8 cellular contexts compared by ENCODE assay signal in genomic region chr3:119498188-119498987, GRCh38. TPM values are rescaled to one million over a fixed set of nuclear protein-coding genes. Genes with fewer than 3 reads are reported as not detected.
DNase-seq lines count a peak whose midpoint lies in the region; ATAC-seq lines count a peak whose summit lies in the region.

Gene TIMMDC1 (plus strand): TSS chr3:119498547. CDS start chr3:119498734, 187 bp downstream.

- DNase-seq in COLO668 (lab: John Stamatoyannopoulos, UW; ENCODE audit: unreplicated experiment) (peak; percentile 92), HT1080 (ENCODE audit: low read depth) (peak; percentile 99), NOMO-1 treated with DMSO at 0.1 percent for 48 hours (lab: John Stamatoyannopoulos, UW; ENCODE audit: unreplicated experiment) (peak; percentile 96), medulla oblongata (ENCODE audit: extremely low spot score) (peak; percentile 99)
- DNase-seq in activated CD8-positive, alpha-beta memory T cell treated with anti-CD3 and anti-CD28 coated beads for 4 hours (ENCODE audit: low read depth in 2 of 2) = peak; percentile 95 to 96
- DNase-seq in effector memory CD8-positive, alpha-beta T cell = peak; percentile 95 to 97 (median 97)
- DNase-seq in stimulated activated CD8-positive, alpha-beta memory T cell treated with anti-CD3 and anti-CD28 coated beads, Interleukin-12 subunit alpha, Interleukin-12 subunit beta, amount 100 ng/mL, for 1 hour (ENCODE audit: low read depth) = peak; percentile 97

- H3K4me1 Mint-ChIP-seq in effector memory CD8-positive, alpha-beta T cell (ENCODE audit: low read depth in 2 of 2) = peaks cover 14 to 28% of the 10 kb centered on the region in 2 donors

- peak; percentile 97 for ATAC-seq in GM21360 (IDR thresholded peaks at IDR 0.05; ENCODE audit: unreplicated experiment)
- peak; percentile 97 for ATAC-seq in effector memory CD8-positive, alpha-beta T cell (replicated peaks)

- no peaks in the 10 kb centered on the region for H3K27me3 Mint-ChIP-seq in effector memory CD8-positive, alpha-beta T cell

- peaks cover 22% of the 10 kb centered on the region for H3K36me3 Mint-ChIP-seq in effector memory CD8-positive, alpha-beta T cell (ENCODE audit: insufficient read depth)

- H3K4me3 Mint-ChIP-seq in effector memory CD8-positive, alpha-beta T cell = peak within 1 kb of the TSS; percentile 95 to 99

- H3K9me3 Mint-ChIP-seq in effector memory CD8-positive, alpha-beta T cell = no peaks in the 10 kb centered on the region

- H3K27ac Mint-ChIP-seq in effector memory CD8-positive, alpha-beta T cell = peak within 1 kb of the TSS; percentile 98 to 99

RNA-seq across cellular contexts. Expression of gene TIMMDC1, which starts in this region (rescaled TPM):
- total RNA-seq in HT1080 (2014; rRNA removed; shearing (Covaris generic)) = 214 and 244 TPM in 2 replicates
- 159 and 200 TPM in 2 replicates for polyA plus RNA-seq in HT1080 (2015; cell fraction: cytosol; rRNA removed)
- polyA plus RNA-seq in HT1080 (2015; cell fraction: nucleus; rRNA removed) = 191 and 217 TPM in 2 replicates

Comparison
In these comparisons a context has a peak if more than half of its experiments do, and no peak if none do; other contexts are left out.
1. Peak in every context shown above with its lines: DNase-seq and ATAC-seq.